In the genomic region with DNA sequence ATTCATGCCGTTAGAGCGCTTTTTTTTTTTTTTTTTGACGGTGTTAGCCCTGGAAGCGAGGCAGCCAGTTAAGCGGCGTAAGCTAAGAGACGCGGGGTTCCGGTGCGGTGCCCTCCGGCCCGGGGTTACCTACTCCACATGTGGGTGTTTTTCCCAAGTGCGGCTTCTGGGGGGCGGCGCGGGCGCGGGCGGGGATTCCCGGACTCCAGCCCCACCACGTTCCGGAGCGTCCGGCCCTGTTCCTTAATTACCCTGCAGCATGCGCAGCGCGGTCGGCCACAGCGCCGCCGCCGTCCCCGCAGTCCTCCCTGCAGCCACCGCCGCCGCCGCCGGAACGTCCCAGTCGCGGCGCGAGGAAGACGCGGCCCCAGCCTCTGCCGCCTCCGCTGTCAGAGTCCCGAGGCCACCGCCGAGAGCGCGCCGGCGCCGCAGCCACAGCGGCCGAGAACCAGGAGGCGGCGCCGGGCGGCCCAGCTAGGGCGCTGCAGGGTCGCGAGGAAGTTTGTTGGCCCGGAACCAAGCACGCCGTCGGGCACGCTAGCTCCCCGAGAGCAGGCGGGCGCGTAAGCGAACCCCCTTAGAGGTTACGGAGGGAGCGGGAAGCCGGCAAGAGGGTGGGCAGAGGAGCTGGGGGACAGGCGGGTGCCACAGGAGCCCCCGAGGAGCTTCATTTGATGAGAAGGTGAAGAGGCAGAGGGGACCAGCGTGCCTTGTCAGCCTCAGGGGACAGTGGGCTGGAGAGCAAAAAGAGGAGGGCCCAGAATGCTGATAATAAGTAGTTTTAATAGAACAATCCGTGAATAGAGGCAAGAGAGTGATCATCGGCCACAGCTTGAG, we compare ENCODE assay signal across 1 cellular context.
A peak's percentile ranks its signal among the peaks of the same experiment; 100 is the strongest.
TF ChIP-seq lines count a peak whose summit lies in the region.

No MANE protein-coding gene starts in this region.

TF ChIP-seq in K562, 482 proteins besides CTCF, POLR2A, EP300 and RAD21 (continued from another document and continues in another):
- TF ChIP-seq, protein P1, sequence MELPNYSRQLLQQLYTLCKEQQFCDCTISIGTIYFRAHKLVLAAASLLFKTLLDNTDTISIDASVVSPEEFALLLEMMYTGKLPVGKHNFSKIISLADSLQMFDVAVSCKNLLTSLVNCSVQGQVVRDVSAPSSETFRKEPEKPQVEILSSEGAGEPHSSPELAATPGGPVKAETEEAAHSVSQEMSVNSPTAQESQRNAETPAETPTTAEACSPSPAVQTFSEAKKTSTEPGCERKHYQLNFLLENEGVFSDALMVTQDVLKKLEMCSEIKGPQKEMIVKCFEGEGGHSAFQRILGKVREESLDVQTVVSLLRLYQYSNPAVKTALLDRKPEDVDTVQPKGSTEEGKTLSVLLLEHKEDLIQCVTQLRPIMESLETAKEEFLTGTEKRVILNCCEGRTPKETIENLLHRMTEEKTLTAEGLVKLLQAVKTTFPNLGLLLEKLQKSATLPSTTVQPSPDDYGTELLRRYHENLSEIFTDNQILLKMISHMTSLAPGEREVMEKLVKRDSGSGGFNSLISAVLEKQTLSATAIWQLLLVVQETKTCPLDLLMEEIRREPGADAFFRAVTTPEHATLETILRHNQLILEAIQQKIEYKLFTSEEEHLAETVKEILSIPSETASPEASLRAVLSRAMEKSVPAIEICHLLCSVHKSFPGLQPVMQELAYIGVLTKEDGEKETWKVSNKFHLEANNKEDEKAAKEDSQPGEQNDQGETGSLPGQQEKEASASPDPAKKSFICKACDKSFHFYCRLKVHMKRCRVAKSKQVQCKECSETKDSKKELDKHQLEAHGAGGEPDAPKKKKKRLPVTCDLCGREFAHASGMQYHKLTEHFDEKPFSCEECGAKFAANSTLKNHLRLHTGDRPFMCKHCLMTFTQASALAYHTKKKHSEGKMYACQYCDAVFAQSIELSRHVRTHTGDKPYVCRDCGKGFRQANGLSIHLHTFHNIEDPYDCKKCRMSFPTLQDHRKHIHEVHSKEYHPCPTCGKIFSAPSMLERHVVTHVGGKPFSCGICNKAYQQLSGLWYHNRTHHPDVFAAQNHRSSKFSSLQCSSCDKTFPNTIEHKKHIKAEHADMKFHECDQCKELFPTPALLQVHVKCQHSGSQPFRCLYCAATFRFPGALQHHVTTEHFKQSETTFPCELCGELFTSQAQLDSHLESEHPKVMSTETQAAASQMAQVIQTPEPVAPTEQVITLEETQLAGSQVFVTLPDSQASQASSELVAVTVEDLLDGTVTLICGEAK (IDR thresholded peaks at IDR 0.05): no peak
- TF ChIP-seq, protein P1 (CRISPR knock-in tag; IDR thresholded peaks at IDR 0.05): no peak
- TF ChIP-seq NCOA2 (IDR thresholded peaks at IDR 0.05; ENCODE audit: partially characterized antibody in 2 of 2) (no peak), CTBP1 (IDR thresholded peaks at IDR 0.05; ENCODE audit: borderline replicate concordance) (peak; percentile 45), MAFK (IDR thresholded peaks at IDR 0.05; ENCODE audit: low read length) (no peak), MCM3 (IDR thresholded peaks at IDR 0.05) (no peak), PHTF2 (CRISPR knock-in tag; IDR thresholded peaks at IDR 0.05) (no peak), REST (CRISPR knock-in tag; IDR thresholded peaks at IDR 0.05; ENCODE audit: low read depth) (no peak), FOXJ2 (tag; IDR thresholded peaks at IDR 0.05) (no peak), ZNF398 (CRISPR knock-in tag; IDR thresholded peaks at IDR 0.05) (no peak), ESRRA (IDR thresholded peaks at IDR 0.05; ENCODE audit: borderline replicate concordance, low read depth) (no peak), NKRF (IDR thresholded peaks at IDR 0.05; ENCODE audit: borderline replicate concordance) (no peak), RBM34 (IDR thresholded peaks at IDR 0.05; ENCODE audit: borderline replicate concordance, insufficient read depth, low read length) (no peak), ZBTB33 (CRISPR knock-in tag; IDR thresholded peaks at IDR 0.05) (no peak), CXXC5 (CRISPR knock-in tag; IDR thresholded peaks at IDR 0.05) (peak; percentile 75), CCAR2 (IDR thresholded peaks at IDR 0.05; ENCODE audit: low read depth, low read length) (no peak), E2F6 (IDR thresholded peaks at IDR 0.05; ENCODE audit: borderline replicate concordance in 1 of 2, extremely low read depth in 1 of 2, insufficient read depth in 1 of 2, insufficient read length in 1 of 2, low read depth in 1 of 2, low read length in 1 of 2, poor library complexity in 1 of 2, severe bottlenecking in 1 of 2) (peak in 1 of 2 experiments; percentile 47), ZNF133 (CRISPR knock-in tag; IDR thresholded peaks at IDR 0.05) (no peak), ELK3 (CRISPR knock-in tag; IDR thresholded peaks at IDR 0.05) (no peak), ZNF449 (CRISPR knock-in tag; IDR thresholded peaks at IDR 0.05) (no peak), ZNF436 (CRISPR knock-in tag; IDR thresholded peaks at IDR 0.05) (no peak), ATF7 (IDR thresholded peaks at IDR 0.05) (no peak), ZNF780A (CRISPR knock-in tag; IDR thresholded peaks at IDR 0.05) (no peak), TARDBP (IDR thresholded peaks at IDR 0.05) (no peak), NFE2 (IDR thresholded peaks at IDR 0.05; ENCODE audit: low read depth) (no peak), FOXJ3 (CRISPR knock-in tag; IDR thresholded peaks at IDR 0.05) (no peak), ARHGAP35 (IDR thresholded peaks at IDR 0.05; ENCODE audit: partially characterized antibody) (no peak)
- TF ChIP-seq, protein P2, sequence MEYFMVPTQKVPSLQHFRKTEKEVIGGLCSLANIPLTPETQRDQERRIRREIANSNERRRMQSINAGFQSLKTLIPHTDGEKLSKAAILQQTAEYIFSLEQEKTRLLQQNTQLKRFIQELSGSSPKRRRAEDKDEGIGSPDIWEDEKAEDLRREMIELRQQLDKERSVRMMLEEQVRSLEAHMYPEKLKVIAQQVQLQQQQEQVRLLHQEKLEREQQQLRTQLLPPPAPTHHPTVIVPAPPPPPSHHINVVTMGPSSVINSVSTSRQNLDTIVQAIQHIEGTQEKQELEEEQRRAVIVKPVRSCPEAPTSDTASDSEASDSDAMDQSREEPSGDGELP (CRISPR knock-in tag; IDR thresholded peaks at IDR 0.05; ENCODE audit: borderline replicate concordance): no peak
